In genomic region chr14:51041117-51041531, GRCh38 we compare ENCODE assay signal across 17 cellular contexts.
"Had no signal": no experiment of that assay in that cellular context is flagged by ENCODE, and none has a peak within 500 bp of the region (broad histone marks: within the 10 kb centered on the region; RNA-seq: fewer than 3 reads in every experiment).

No MANE protein-coding gene starts in this region.

- H3K4me3 ChIP-seq: left ventricle myocardium inferior, ovary, sigmoid colon, tibial artery, vagina had no signal

- H3K4me3 Mint-ChIP-seq: activated naive CD4-positive, alpha-beta T cell treated with anti-CD3 and anti-CD28 coated beads, Interleukin-2, amount 50 U/mL, for 24 hours; activated T-cell treated with anti-CD3 and anti-CD28 coated beads, Interleukin-2, amount 50 U/mL, for 72 hours; neural crest cell had no signal

- H3K9me3 ChIP-seq: left ventricle myocardium inferior, ovary, sigmoid colon, tibial artery, vagina had no signal

- H3K4me1 ChIP-seq: left ventricle myocardium inferior, tibial artery, vagina had no signal

- ATAC-seq: activated T-cell treated with anti-CD3 and anti-CD28 coated beads, Interleukin-2, amount 50 U/mL, for 72 hours had no signal

- H3K27me3 ChIP-seq: dorsolateral prefrontal cortex, ovary, sigmoid colon, tibial artery, vagina had no signal

- H3K27ac ChIP-seq: epithelial cell of prostate, left ventricle myocardium inferior, ovary, sigmoid colon, tibial artery, vagina, WERI-Rb-1 had no signal

- DNase-seq: activated CD4-positive, alpha-beta T cell treated with anti-CD3 and anti-CD28 coated beads, Interleukin-2, amount 50 U/mL, for 4 hours; activated gamma-delta T cell; activated T-cell treated with anti-CD3 and anti-CD28 coated beads, Interleukin-2, amount 50 U/mL, for 72 hours; foreskin fibroblast; left ventricle myocardium inferior; mammary epithelial cell; ovary; sigmoid colon; stimulated activated naive CD4-positive, alpha-beta T cell; SW 1271; tibial artery; WERI-Rb-1 had no signal

- H3K36me3 ChIP-seq: left ventricle myocardium inferior, ovary, sigmoid colon, tibial artery, vagina, WERI-Rb-1 had no signal

- H3K4me1 Mint-ChIP-seq: activated naive CD4-positive, alpha-beta T cell treated with anti-CD3 and anti-CD28 coated beads, Interleukin-2, amount 50 U/mL, for 24 hours had no signal

- H3K27ac Mint-ChIP-seq: activated naive CD4-positive, alpha-beta T cell treated with anti-CD3 and anti-CD28 coated beads, Interleukin-2, amount 50 U/mL, for 24 hours had no signal

- H3K27me3 Mint-ChIP-seq: activated naive CD4-positive, alpha-beta T cell treated with anti-CD3 and anti-CD28 coated beads, Interleukin-2, amount 50 U/mL, for 24 hours had no signal

- H3K36me3 Mint-ChIP-seq: activated naive CD4-positive, alpha-beta T cell treated with anti-CD3 and anti-CD28 coated beads, Interleukin-2, amount 50 U/mL, for 24 hours had no signal

- H3K9me3 Mint-ChIP-seq: activated naive CD4-positive, alpha-beta T cell treated with anti-CD3 and anti-CD28 coated beads, Interleukin-2, amount 50 U/mL, for 24 hours; activated T-cell treated with anti-CD3 and anti-CD28 coated beads, Interleukin-2, amount 50 U/mL, for 72 hours had no signal
